13 cellular contexts compared by ENCODE assay signal in genomic region chr10:6423004-6423403, GRCh38.
DNase-seq lines count a peak whose midpoint lies in the region; ATAC-seq, FAIRE-seq and TF ChIP-seq lines count a peak whose summit lies in the region.
"Had no signal": no experiment of that assay in that cellular context is flagged by ENCODE, and none has a peak within 500 bp of the region (broad histone marks: within the 10 kb centered on the region; RNA-seq: fewer than 3 reads in every experiment).

No MANE protein-coding gene starts in this region.

- WGBS in smooth muscle cell (ENCODE audit: low lambda C conversion rate): 43% methylated on average over 4 of the region's 4 CpGs

- H3K9me3 ChIP-seq in MG63 (no peaks in the 10 kb centered on the region), smooth muscle cell (replicated peaks; ENCODE audit: low read depth) (no peaks in the 10 kb centered on the region)

- no peaks in the 10 kb centered on the region for H3F3A ChIP-seq in smooth muscle cell (ENCODE audit: low read depth)

- no peak overlapping the region for H3K4me3 ChIP-seq in MG63
- H3K4me3 ChIP-seq in smooth muscle cell: no peak overlapping the region

- H3K9me3 Mint-ChIP-seq in activated naive CD8-positive, alpha-beta T cell treated with anti-CD3 and anti-CD28 coated beads for 36 hours: peaks cover 5% of the 10 kb centered on the region
- H3K9me3 Mint-ChIP-seq: immature natural killer cell had no signal

- no peak overlapping the region for H3K4me3 Mint-ChIP-seq in activated naive CD8-positive, alpha-beta T cell treated with anti-CD3 and anti-CD28 coated beads for 36 hours
- H3K4me3 Mint-ChIP-seq: immature natural killer cell had no signal

- no peaks in the 10 kb centered on the region for H3K36me3 ChIP-seq in MG63
- H3K36me3 ChIP-seq in smooth muscle cell (ENCODE audit: low read depth): no peaks in the 10 kb centered on the region

- peak; percentile 38 for DNase-seq in AG08395 (ENCODE audit: low spot score)
- peak; percentile 38 for DNase-seq in MG63
- peak; percentile 60 for DNase-seq in activated naive CD8-positive, alpha-beta T cell treated with anti-CD3 and anti-CD28 coated beads for 36 hours
- DNase-seq in smooth muscle cell (lab: John Stamatoyannopoulos, UW; ENCODE audit: unreplicated experiment): no peak
- DNase-seq in RKO (ENCODE audit: low spot score): no peak
- no peak for DNase-seq in urothelium cell line (ENCODE audit: low spot score)
- DNase-seq: erythroblast, immature natural killer cell, NCI-H187 had no signal

- no peak for TF ChIP-seq CTCF in smooth muscle cell (IDR thresholded peaks at IDR 0.05; ENCODE audit: borderline replicate concordance, insufficient read depth, poor library complexity, severe bottlenecking)

- H3K4me1 Mint-ChIP-seq in activated naive CD8-positive, alpha-beta T cell treated with anti-CD3 and anti-CD28 coated beads for 36 hours: peaks cover 33% of the 10 kb centered on the region

- peak overlapping the region; percentile 87 for H3K27ac Mint-ChIP-seq in activated naive CD8-positive, alpha-beta T cell treated with anti-CD3 and anti-CD28 coated beads for 36 hours

- no peak overlapping the region for H3K4me2 ChIP-seq in smooth muscle cell

- H3K4me1 ChIP-seq in smooth muscle cell (ENCODE audit: low read depth): no peaks in the 10 kb centered on the region

- H2AFZ ChIP-seq in smooth muscle cell (ENCODE audit: low read depth): no peak overlapping the region

- H3K27me3 Mint-ChIP-seq in activated naive CD8-positive, alpha-beta T cell treated with anti-CD3 and anti-CD28 coated beads for 36 hours: no peaks in the 10 kb centered on the region

- FAIRE-seq in urothelium cell line (lab: Jason Lieb, UNC): no peak
- FAIRE-seq: astrocyte had no signal

- peak overlapping the region; percentile 73 for H3K27ac ChIP-seq in smooth muscle cell (ENCODE audit: low read depth)
- H3K27ac ChIP-seq: HL-60 had no signal

- peak overlapping the region; percentile 47 for H3K9ac ChIP-seq in smooth muscle cell (ENCODE audit: low read depth)

- ATAC-seq in HG02981 (IDR thresholded peaks at IDR 0.05; ENCODE audit: unreplicated experiment) (no peak), GM19328 (IDR thresholded peaks at IDR 0.05; ENCODE audit: unreplicated experiment) (no peak)

- H3K27me3 ChIP-seq in MG63: peaks cover 10% of the 10 kb centered on the region
- peaks cover 2% of the 10 kb centered on the region for H3K27me3 ChIP-seq in smooth muscle cell (ENCODE audit: low read depth)

- H3K79me2 ChIP-seq in smooth muscle cell (ENCODE audit: low read depth): no peaks in the 10 kb centered on the region

- no peaks in the 10 kb centered on the region for H4K20me1 ChIP-seq in smooth muscle cell (ENCODE audit: low read depth)

- peaks cover 54% of the 10 kb centered on the region for H3K36me3 Mint-ChIP-seq in activated naive CD8-positive, alpha-beta T cell treated with anti-CD3 and anti-CD28 coated beads for 36 hours

Comparison
In these comparisons a context has a peak if more than half of its experiments do, and no peak if none do; other contexts are left out.
1. DNase-seq: peak in AG08395 (single experiment), MG63 (single experiment) and activated naive CD8-positive, alpha-beta T cell treated with anti-CD3 and anti-CD28 coated beads for 36 hours (single experiment); none in smooth muscle cell (single experiment), RKO (single experiment) and urothelium cell line (single experiment).